Comparison of ENCODE assay signal across 29 cellular contexts in genomic region chr19:44998025-44998424, GRCh38. TPM values are rescaled to one million over a fixed set of nuclear protein-coding genes. Genes with fewer than 3 reads are reported as not detected.
DNase-seq lines count a peak whose midpoint lies in the region; ATAC-seq, FAIRE-seq and TF ChIP-seq lines count a peak whose summit lies in the region.
"Had no signal": no experiment of that assay in that cellular context is flagged by ENCODE, and none has a peak within 500 bp of the region (broad histone marks: within the 10 kb centered on the region; RNA-seq: fewer than 3 reads in every experiment).

No MANE protein-coding gene starts in this region.

- in situ Hi-C loops in K562 (cut with MboI): no loop called here

- no peaks in the 10 kb centered on the region for H3K27me3 ChIP-seq in CD4-positive, CD25-positive, alpha-beta regulatory T cell (ENCODE audit: control insufficient read depth, insufficient read depth, low read length)
- H3K27me3 ChIP-seq in CD8-positive, alpha-beta memory T cell (ENCODE audit: insufficient read depth, low read length, poor library complexity, severe bottlenecking): no peaks in the 10 kb centered on the region
- no peaks in the 10 kb centered on the region for H3K27me3 ChIP-seq in K562 (ENCODE audit: control insufficient read depth in 2 of 2, insufficient read depth in 2 of 2, low read length in 2 of 2)
- H3K27me3 ChIP-seq: dorsolateral prefrontal cortex, gastroesophageal sphincter, hepatocyte had no signal

- H3K36me3 Mint-ChIP-seq in CD4-positive, CD25-positive, alpha-beta regulatory T cell: peaks cover 3% of the 10 kb centered on the region
- H3K36me3 Mint-ChIP-seq in CD8-positive, alpha-beta memory T cell: peaks cover 0 to 22% (median 0%) of the 10 kb centered on the region in 3 donors

- TF ChIP-seq EP300 in K562 (IDR thresholded peaks at IDR 0.05; ENCODE audit: low read length): no peak

- no peaks in the 10 kb centered on the region for H3K9me3 ChIP-seq in CD4-positive, CD25-positive, alpha-beta regulatory T cell (ENCODE audit: control insufficient read depth in 2 of 2, low read length in 2 of 2)
- H3K9me3 ChIP-seq in CD8-positive, alpha-beta memory T cell (ENCODE audit: low read length): no peaks in the 10 kb centered on the region
- H3K9me3 ChIP-seq in K562 (replicated peaks; ENCODE audit: control insufficient read depth, insufficient read depth, low read depth, low read length): no peaks in the 10 kb centered on the region
- H3K9me3 ChIP-seq: gastroesophageal sphincter had no signal

- BruUV-seq in K562 (replicated peaks; lab: Mats Ljungman, UMichigan): no TSS peak

- H3K27ac ChIP-seq in CD4-positive, CD25-positive, alpha-beta regulatory T cell (ENCODE audit: insufficient read depth, low read length, poor library complexity, severe bottlenecking): no peak overlapping the region
- no peak overlapping the region for H3K27ac ChIP-seq in CD8-positive, alpha-beta memory T cell (ENCODE audit: low read depth, low read length)
- H3K27ac ChIP-seq in K562 (ENCODE audit: extremely low read depth, low read depth, low read length): no peak overlapping the region
- H3K27ac ChIP-seq: dorsolateral prefrontal cortex, gastroesophageal sphincter, hepatocyte had no signal

- H2AFZ ChIP-seq in K562 (ENCODE audit: low read depth, low read length): no peak overlapping the region
- H2AFZ ChIP-seq: hepatocyte had no signal

- H3K9ac ChIP-seq in K562 (ENCODE audit: insufficient read depth in 1 of 2, low read depth in 2 of 2, low read length in 2 of 2): no peak overlapping the region

- TF ChIP-seq RAD21 in K562 (CRISPR knock-in tag; conservative IDR thresholded peaks at IDR 0.05 in 1 of 2, IDR thresholded peaks at IDR 0.05 in 1 of 2): no peak

- POLR2A ChIA-PET in CD8-positive, alpha-beta memory T cell (lab: Charles Lee): no interaction called here
- POLR2A ChIA-PET in K562 (lab: Yijun Ruan, JAX): no interaction called here

- H3K4me1 ChIP-seq in CD4-positive, CD25-positive, alpha-beta regulatory T cell (ENCODE audit: control insufficient read depth, insufficient read depth, low read length, poor library complexity, severe bottlenecking): peaks cover 11% of the 10 kb centered on the region
- H3K4me1 ChIP-seq in CD8-positive, alpha-beta memory T cell (ENCODE audit: insufficient read depth, low read length): peaks cover 18% of the 10 kb centered on the region
- peaks cover 3 to 21% of the 10 kb centered on the region in 2 experiments; a peak in 4 of 5 replicates for H3K4me1 ChIP-seq in K562 (replicated peaks in 1 of 2; ENCODE audit: control insufficient read depth in 2 of 2, insufficient read depth in 2 of 2, low read length in 2 of 2)

- DNase-seq in CD4-positive, CD25-positive, alpha-beta regulatory T cell: no peak
- no peak for DNase-seq in CD8-positive, alpha-beta memory T cell
- no peak for DNase-seq in K562 (ENCODE audit: extremely low read depth in 1 of 4, low spot score in 3 of 4)
- DNase-seq in effector CD4-positive, alpha-beta T cell: no peak
- DNase-seq in urothelium cell line (ENCODE audit: low spot score): no peak
- DNase-seq: activated CD4-positive, alpha-beta T cell treated with anti-CD3 and anti-CD28 coated beads for 48 hours; activated T-cell treated with anti-CD3 and anti-CD28 coated beads, Interleukin-2, amount 50 U/mL, for 4 hours; C1 segment of cervical spinal cord; cerebellar nuclear complex; dorsolateral prefrontal cortex; EL; HFFc6; NCI-H1436 treated with DMSO at 0.1 percent for 48 hours; posterior cingulate gyrus; right cardiac atrium; stimulated activated CD4-positive, alpha-beta T cell treated with anti-CD3 and anti-CD28 coated beads, Interleukin-2, amount 100 ng/mL, for 48 hours; T-helper 17 cell; trophoblast cell had no signal

- no peak for TF ChIP-seq CTCF in K562 (IDR thresholded peaks at IDR 0.05 in 2 of 3, conservative IDR thresholded peaks at IDR 0.05 in 1 of 3; ENCODE audit: insufficient read depth in 2 of 3, low read depth in 1 of 3, low read length in 3 of 3)

- peaks cover 0 to 18% (median 10%) of the 10 kb centered on the region in 4 donors for H3K4me1 Mint-ChIP-seq in CD4-positive, CD25-positive, alpha-beta regulatory T cell
- peaks cover 8 to 17% (median 10%) of the 10 kb centered on the region in 3 donors for H3K4me1 Mint-ChIP-seq in CD8-positive, alpha-beta memory T cell

- H3K4me3 ChIP-seq in CD4-positive, CD25-positive, alpha-beta regulatory T cell (ENCODE audit: low read depth, low read length): no peak overlapping the region
- H3K4me3 ChIP-seq in CD8-positive, alpha-beta memory T cell (ENCODE audit: low read length): no peak overlapping the region
- no peak overlapping the region for H3K4me3 ChIP-seq in K562
- H3K4me3 ChIP-seq: dorsolateral prefrontal cortex, gastroesophageal sphincter, GM12878, hepatocyte had no signal

- no peak overlapping the region for H3K4me2 ChIP-seq in K562 (ENCODE audit: insufficient read depth, low read length)
- H3K4me2 ChIP-seq: hepatocyte had no signal

- intact Hi-C loops in K562 (cut with micrococcal nuclease): no loop called here

- H3K36me3 ChIP-seq in CD4-positive, CD25-positive, alpha-beta regulatory T cell (ENCODE audit: control insufficient read depth, insufficient read depth, low read length): no peaks in the 10 kb centered on the region
- H3K36me3 ChIP-seq in CD8-positive, alpha-beta memory T cell (ENCODE audit: insufficient read depth, low read length): no peaks in the 10 kb centered on the region
- 0 out of 3 replicates have a peak, but pooled peaks cover 2% of the 10 kb centered on the region for H3K36me3 ChIP-seq in K562 (ENCODE audit: control insufficient read depth, insufficient read depth, low read length)

- no peaks in the 10 kb centered on the region for H3K9me1 ChIP-seq in K562 (ENCODE audit: control insufficient read depth, insufficient read depth, low read length)

- no peaks in the 10 kb centered on the region for H3K9me3 Mint-ChIP-seq in CD4-positive, CD25-positive, alpha-beta regulatory T cell
- peaks cover 0 to 2% (median 0%) of the 10 kb centered on the region in 5 donors for H3K9me3 Mint-ChIP-seq in CD8-positive, alpha-beta memory T cell
- H3K9me3 Mint-ChIP-seq: activated T-cell treated with anti-CD3 and anti-CD28 coated beads, Interleukin-2, amount 50 U/mL, for 4 hours; HFFc6 had no signal

- H4K20me1 ChIP-seq in K562 (replicated peaks; ENCODE audit: control insufficient read depth, insufficient read depth, low read length): no peaks in the 10 kb centered on the region

- WGBS in K562 (ENCODE audit: insufficient coverage, low coverage, missing lambda C conversion rate): 44% methylated on average over 4 of the region's 4 CpGs

- CTCF ChIA-PET in CD8-positive, alpha-beta memory T cell (lab: Charles Lee): no interaction called here
- CTCF ChIA-PET in K562 (lab: Yijun Ruan, JAX; ENCODE audit: low intra/inter-chr PET ratio): interaction anchor here (0.5 kb wide), 1 partner anchor 579 kb away, joined by 4 read pairs; no protein-coding TSS in a partner anchor

- peak overlapping the region in 1 of 4 donors; percentile 11 for H3K4me3 Mint-ChIP-seq in CD4-positive, CD25-positive, alpha-beta regulatory T cell
- H3K4me3 Mint-ChIP-seq in CD8-positive, alpha-beta memory T cell: peak overlapping the region in 1 of 7 donors; percentile 60
- H3K4me3 Mint-ChIP-seq: activated T-cell treated with anti-CD3 and anti-CD28 coated beads, Interleukin-2, amount 50 U/mL, for 4 hours; HFFc6; T-helper 17 cell had no signal

- H3K27ac Mint-ChIP-seq in CD4-positive, CD25-positive, alpha-beta regulatory T cell: peak overlapping the region; percentile 15 to 93 (median 29)
- peak overlapping the region in 6 of 8 donors; percentile 61 to 94 (median 78) for H3K27ac Mint-ChIP-seq in CD8-positive, alpha-beta memory T cell
- H3K27ac Mint-ChIP-seq: brain, HFFc6 had no signal

- peaks cover 8% of the 10 kb centered on the region for H3K27me3 Mint-ChIP-seq in CD4-positive, CD25-positive, alpha-beta regulatory T cell
- H3K27me3 Mint-ChIP-seq in CD8-positive, alpha-beta memory T cell: peaks cover 0 to 3% of the 10 kb centered on the region in 2 donors
- H3K27me3 Mint-ChIP-seq: T-helper 17 cell had no signal

- ATAC-seq in CD4-positive, CD25-positive, alpha-beta regulatory T cell (ENCODE audit: low read depth in 2 of 2): no peak
- ATAC-seq in K562: no peak
- ATAC-seq: activated T-cell treated with anti-CD3 and anti-CD28 coated beads, Interleukin-2, amount 50 U/mL, for 4 hours; gastroesophageal sphincter; GM12878; right cardiac atrium; T-helper 17 cell had no signal

- no peak for TF ChIP-seq POLR2A in K562 (conservative IDR thresholded peaks at IDR 0.05)

- FAIRE-seq in K562 (lab: Jason Lieb, UNC): no peak
- FAIRE-seq in urothelium cell line (lab: Jason Lieb, UNC): no peak
- FAIRE-seq: D721Med, endothelial cell of umbilical vein, GM12878 had no signal

- H3K79me2 ChIP-seq in K562 (ENCODE audit: control insufficient read depth, insufficient read depth, low read length): no peaks in the 10 kb centered on the region
- H3K79me2 ChIP-seq: hepatocyte had no signal

RNA-seq across cellular contexts. Expression of gene RELB, which starts 3.2 kb away (rescaled TPM):
- total RNA-seq in CD4-positive, CD25-positive, alpha-beta regulatory T cell: 107 TPM
- 10 to 100 TPM in 2 of 4 donors, 1 to 10 TPM in 2; 5.5 to 11.4 (median 10.2) TPM for polyA plus RNA-seq in CD4-positive, CD25-positive, alpha-beta regulatory T cell
- total RNA-seq in CD8-positive, alpha-beta memory T cell: 10 to 100 TPM; 53.4 to 57.4 TPM
- polyA plus RNA-seq in CD8-positive, alpha-beta memory T cell: 22.7 TPM
- total RNA-seq in K562 (2011; cell fraction: chromatin; rRNA removed; ENCODE audit: low replicate concordance): 1.5 TPM in 1 of 2 replicates, not detected in the other
- 0.67 and 0.92 TPM in 2 replicates for total RNA-seq in K562 (2011; cell fraction: nucleolus; rRNA removed)
- 0.88 and 1.2 TPM in 2 replicates for total RNA-seq in K562 (2011; cell fraction: nucleoplasm; rRNA removed)
- total RNA-seq in K562 (2014; rRNA removed) (0.24 and 0.95 TPM in 2 replicates), K562 (2014; rRNA removed; fragmentation: Illumina TruSeq; extraction: Trizol) (0.15 and 0.29 TPM in 2 replicates), K562 (2015; rRNA removed; fragmentation: Illumina TruSeq; extraction: Trizol) (0.08 and 0.18 TPM in 2 replicates), K562 (2021) (0.89 and 1.1 TPM in 2 replicates)
- polyA plus RNA-seq in K562 (2011; rRNA removed) (0.24 and 0.35 TPM in 2 replicates), K562 (2014; fragmentation: Illumina TruSeq; extraction: Trizol) (0.17 and 0.28 TPM in 2 replicates), K562 (2014; fragmentation: Nextera tagmentation; extraction: Ambion mirVana) (not detected), K562 (2014; rRNA removed) (1.1 and 2.1 TPM in 2 replicates)
- 0.25 and 1.1 TPM in 2 replicates for polyA plus RNA-seq in K562 (2011; cell fraction: cytosol; rRNA removed)
- polyA plus RNA-seq in K562 (2011; cell fraction: nucleus; rRNA removed): 0.41 and 0.68 TPM in 2 replicates
- polyA plus RNA-seq in K562 (2012): 1.1 and 3.7 TPM in 2 replicates
- polyA minus RNA-seq in K562 (2011; rRNA and poly(A)+ RNA removed): 0.24 and 0.35 TPM in 2 replicates
- 0.57 and 1.4 TPM in 2 replicates for polyA minus RNA-seq in K562 (2011; cell fraction: cytosol; rRNA and poly(A)+ RNA removed)
- polyA minus RNA-seq in K562 (2011; cell fraction: nucleus; rRNA and poly(A)+ RNA removed): 0.11 and 0.54 TPM in 2 replicates

RNA-seq across cellular contexts. Expression of gene CLASRP, which starts 40.8 kb away (rescaled TPM):
- total RNA-seq in CD4-positive, CD25-positive, alpha-beta regulatory T cell: 189 TPM
- polyA plus RNA-seq in CD4-positive, CD25-positive, alpha-beta regulatory T cell: 1 to 10 TPM; 3.9 to 4.9 (median 4.3) TPM
- 10 to 100 TPM; 75.5 to 84.1 TPM for total RNA-seq in CD8-positive, alpha-beta memory T cell
- 7.9 TPM for polyA plus RNA-seq in CD8-positive, alpha-beta memory T cell
- 297 and 460 TPM in 2 replicates for total RNA-seq in K562 (2011; cell fraction: chromatin; rRNA removed; ENCODE audit: low replicate concordance)
- 224 and 226 TPM in 2 replicates for total RNA-seq in K562 (2011; cell fraction: nucleolus; rRNA removed)
- 233 and 263 TPM in 2 replicates for total RNA-seq in K562 (2011; cell fraction: nucleoplasm; rRNA removed)
- total RNA-seq in K562 (2014; rRNA removed): 56.7 and 74.5 TPM in 2 replicates
- 31.1 and 34.6 TPM in 2 replicates for total RNA-seq in K562 (2014; rRNA removed; fragmentation: Illumina TruSeq; extraction: Trizol)
- 46.4 and 46.7 TPM in 2 replicates for total RNA-seq in K562 (2015; rRNA removed; fragmentation: Illumina TruSeq; extraction: Trizol)
- 81.6 and 86.3 TPM in 2 replicates for total RNA-seq in K562 (2021)
- 34.4 and 55.3 TPM in 2 replicates for polyA plus RNA-seq in K562 (2011; rRNA removed)
- 18.3 and 19.8 TPM in 2 replicates for polyA plus RNA-seq in K562 (2011; cell fraction: cytosol; rRNA removed)
- polyA plus RNA-seq in K562 (2011; cell fraction: nucleus; rRNA removed): 277 and 310 TPM in 2 replicates
- polyA plus RNA-seq in K562 (2012): 71.3 and 94.7 TPM in 2 replicates
- 44.0 and 45.2 TPM in 2 replicates for polyA plus RNA-seq in K562 (2014; fragmentation: Illumina TruSeq; extraction: Trizol)
- 1 to 10 TPM in 1 of 2 experiments, under 1 TPM in 1; 0.94 to 1.2 TPM for polyA plus RNA-seq in K562 (2014; fragmentation: Nextera tagmentation; extraction: Ambion mirVana)
- polyA plus RNA-seq in K562 (2014; rRNA removed): 72.2 and 80.0 TPM in 2 replicates
- polyA minus RNA-seq in K562 (2011; rRNA and poly(A)+ RNA removed): 25.8 and 29.7 TPM in 2 replicates
- 18.8 and 19.3 TPM in 2 replicates for polyA minus RNA-seq in K562 (2011; cell fraction: cytosol; rRNA and poly(A)+ RNA removed)
- 39.9 and 51.1 TPM in 2 replicates for polyA minus RNA-seq in K562 (2011; cell fraction: nucleus; rRNA and poly(A)+ RNA removed)

RNA-seq across cellular contexts. Expression of gene CLPTM1, which starts 42.8 kb away (rescaled TPM):
- total RNA-seq in CD4-positive, CD25-positive, alpha-beta regulatory T cell: 81.5 TPM
- 10 to 100 TPM; 16.7 to 20.3 (median 19.2) TPM for polyA plus RNA-seq in CD4-positive, CD25-positive, alpha-beta regulatory T cell
- 10 to 100 TPM; 78.6 to 82.5 TPM for total RNA-seq in CD8-positive, alpha-beta memory T cell
- polyA plus RNA-seq in CD8-positive, alpha-beta memory T cell: 27.5 TPM
- 74.9 and 232 TPM in 2 replicates for total RNA-seq in K562 (2011; cell fraction: chromatin; rRNA removed; ENCODE audit: low replicate concordance)
- total RNA-seq in K562 (2011; cell fraction: nucleolus; rRNA removed): 163 and 196 TPM in 2 replicates
- 143 TPM in 2 replicates for total RNA-seq in K562 (2011; cell fraction: nucleoplasm; rRNA removed)
- total RNA-seq in K562 (2014; rRNA removed) (27.5 and 61.8 TPM in 2 replicates), K562 (2014; rRNA removed; fragmentation: Illumina TruSeq; extraction: Trizol) (10.1 and 10.6 TPM in 2 replicates), K562 (2015; rRNA removed; fragmentation: Illumina TruSeq; extraction: Trizol) (21.8 and 24.7 TPM in 2 replicates), K562 (2021) (90.2 and 96.0 TPM in 2 replicates)
- polyA plus RNA-seq in K562 (2011; rRNA removed) (28.8 and 53.6 TPM in 2 replicates), K562 (2014; fragmentation: Illumina TruSeq; extraction: Trizol) (80.9 and 88.2 TPM in 2 replicates), K562 (2014; fragmentation: Nextera tagmentation; extraction: Ambion mirVana) (1 to 10 TPM in 1 of 2 experiments, under 1 TPM in 1; 0.37 to 2.4 TPM), K562 (2014; rRNA removed) (42.1 and 44.3 TPM in 2 replicates)
- 46.7 and 81.9 TPM in 2 replicates for polyA plus RNA-seq in K562 (2011; cell fraction: cytosol; rRNA removed)
- 82.4 and 135 TPM in 2 replicates for polyA plus RNA-seq in K562 (2011; cell fraction: nucleus; rRNA removed)
- polyA plus RNA-seq in K562 (2012): 51.6 and 56.8 TPM in 2 replicates
- polyA minus RNA-seq in K562 (2011; rRNA and poly(A)+ RNA removed): 26.0 and 33.3 TPM in 2 replicates
- polyA minus RNA-seq in K562 (2011; cell fraction: cytosol; rRNA and poly(A)+ RNA removed): 27.2 and 40.1 TPM in 2 replicates
- polyA minus RNA-seq in K562 (2011; cell fraction: nucleus; rRNA and poly(A)+ RNA removed): 32.2 and 33.1 TPM in 2 replicates

RNA-seq across cellular contexts. Expression of gene APOC2, which starts 52.2 kb away (rescaled TPM):
- total RNA-seq in CD4-positive, CD25-positive, alpha-beta regulatory T cell: not detected
- polyA plus RNA-seq in CD4-positive, CD25-positive, alpha-beta regulatory T cell: not detected
- not detected for total RNA-seq in CD8-positive, alpha-beta memory T cell
- polyA plus RNA-seq in CD8-positive, alpha-beta memory T cell: not detected
- total RNA-seq in K562 (2011; cell fraction: chromatin; rRNA removed; ENCODE audit: low replicate concordance): not detected in 2 replicates
- total RNA-seq in K562 (2011; cell fraction: nucleolus; rRNA removed): 1.7 TPM in 1 of 2 replicates, not detected in the other
- not detected in 2 replicates for total RNA-seq in K562 (2011; cell fraction: nucleoplasm; rRNA removed)
- 0.24 TPM in 1 of 2 replicates, not detected in the other for total RNA-seq in K562 (2014; rRNA removed)
- not detected in 2 replicates for total RNA-seq in K562 (2014; rRNA removed; fragmentation: Illumina TruSeq; extraction: Trizol)
- 0.33 and 0.60 TPM in 2 replicates for total RNA-seq in K562 (2015; rRNA removed; fragmentation: Illumina TruSeq; extraction: Trizol)
- total RNA-seq in K562 (2021): 0.63 and 0.78 TPM in 2 replicates
- 0.47 and 1.1 TPM in 2 replicates for polyA plus RNA-seq in K562 (2011; rRNA removed)
- 0.79 and 2.6 TPM in 2 replicates for polyA plus RNA-seq in K562 (2011; cell fraction: cytosol; rRNA removed)
- 0.21 and 0.38 TPM in 2 replicates for polyA plus RNA-seq in K562 (2011; cell fraction: nucleus; rRNA removed)
- 0.50 TPM in 1 of 2 replicates, not detected in the other for polyA plus RNA-seq in K562 (2012)
- polyA plus RNA-seq in K562 (2014; fragmentation: Illumina TruSeq; extraction: Trizol): 0.59 TPM in 1 of 2 replicates, not detected in the other
- under 1 TPM; 0.53 TPM for polyA plus RNA-seq in K562 (2014; fragmentation: Nextera tagmentation; extraction: Ambion mirVana)
- polyA plus RNA-seq in K562 (2014; rRNA removed): 0.42 TPM in 1 of 2 replicates, not detected in the other
- not detected in 2 replicates for polyA minus RNA-seq in K562 (2011; rRNA and poly(A)+ RNA removed)
- not detected in 2 replicates for polyA minus RNA-seq in K562 (2011; cell fraction: cytosol; rRNA and poly(A)+ RNA removed)
- polyA minus RNA-seq in K562 (2011; cell fraction: nucleus; rRNA and poly(A)+ RNA removed): not detected in 2 replicates
- total RNA-seq: activated CD8-positive, alpha-beta memory T cell treated with anti-CD3 and anti-CD28 coated beads for 36 hours; activated T-cell treated with anti-CD3 and anti-CD28 coated beads, Interleukin-2, amount 50 U/mL, for 4 hours; endothelial cell of umbilical vein; fibroblast of lung; gastroesophageal sphincter; GM12878; HFFc6; lung microvascular endothelial cell; NCI-H460; right cardiac atrium; T-helper 17 cell had no signal
- polyA plus RNA-seq: endothelial cell of umbilical vein, fibroblast of lung had no signal

RNA-seq across cellular contexts. Expression of gene APOC4, which starts 56.0 kb away (rescaled TPM):
- total RNA-seq in CD4-positive, CD25-positive, alpha-beta regulatory T cell: not detected
- polyA plus RNA-seq in CD4-positive, CD25-positive, alpha-beta regulatory T cell: not detected
- not detected for total RNA-seq in CD8-positive, alpha-beta memory T cell
- polyA plus RNA-seq in CD8-positive, alpha-beta memory T cell: not detected
- total RNA-seq in K562 (2011; cell fraction: chromatin; rRNA removed; ENCODE audit: low replicate concordance): not detected in 2 replicates
- not detected in 2 replicates for total RNA-seq in K562 (2011; cell fraction: nucleolus; rRNA removed)
- total RNA-seq in K562 (2011; cell fraction: nucleoplasm; rRNA removed): not detected in 2 replicates
- total RNA-seq in K562 (2014; rRNA removed) (not detected in 2 replicates), K562 (2014; rRNA removed; fragmentation: Illumina TruSeq; extraction: Trizol) (not detected in 2 replicates), K562 (2015; rRNA removed; fragmentation: Illumina TruSeq; extraction: Trizol) (not detected in 2 replicates), K562 (2021) (not detected in 2 replicates)
- polyA plus RNA-seq in K562 (2011; rRNA removed) (not detected in 2 replicates), K562 (2014; fragmentation: Illumina TruSeq; extraction: Trizol) (0.46 TPM in 1 of 2 replicates, not detected in the other), K562 (2014; fragmentation: Nextera tagmentation; extraction: Ambion mirVana) (not detected), K562 (2014; rRNA removed) (not detected in 2 replicates)
- polyA plus RNA-seq in K562 (2011; cell fraction: cytosol; rRNA removed): 0.15 TPM in 1 of 2 replicates, not detected in the other
- polyA plus RNA-seq in K562 (2011; cell fraction: nucleus; rRNA removed): not detected in 2 replicates
- polyA plus RNA-seq in K562 (2012): not detected in 2 replicates
- polyA minus RNA-seq in K562 (2011; rRNA and poly(A)+ RNA removed): not detected in 2 replicates
- not detected in 2 replicates for polyA minus RNA-seq in K562 (2011; cell fraction: cytosol; rRNA and poly(A)+ RNA removed)
- polyA minus RNA-seq in K562 (2011; cell fraction: nucleus; rRNA and poly(A)+ RNA removed): not detected in 2 replicates
- total RNA-seq: activated CD8-positive, alpha-beta memory T cell treated with anti-CD3 and anti-CD28 coated beads for 36 hours; activated T-cell treated with anti-CD3 and anti-CD28 coated beads, Interleukin-2, amount 50 U/mL, for 4 hours; endothelial cell of umbilical vein; fibroblast of lung; gastroesophageal sphincter; GM12878; hepatocyte; HFFc6; lung microvascular endothelial cell; mucosa of gallbladder; NCI-H460; right cardiac atrium; T-helper 17 cell had no signal
- polyA plus RNA-seq: endothelial cell of umbilical vein, fibroblast of lung, GM12878, hepatocyte, right cardiac atrium had no signal

Comparison
In these comparisons a context has a peak if more than half of its experiments do, and no peak if none do; other contexts are left out.
1. RNA of gene RELB, which starts 3.2 kb away (total RNA-seq): 107 TPM in CD4-positive, CD25-positive, alpha-beta regulatory T cell (single experiment) and 53.4 to 57.4 TPM in CD8-positive, alpha-beta memory T cell; 0.08 to 1.5 TPM in K562; every median in the first group is over 10 times any median in the second.